In the genomic region with DNA sequence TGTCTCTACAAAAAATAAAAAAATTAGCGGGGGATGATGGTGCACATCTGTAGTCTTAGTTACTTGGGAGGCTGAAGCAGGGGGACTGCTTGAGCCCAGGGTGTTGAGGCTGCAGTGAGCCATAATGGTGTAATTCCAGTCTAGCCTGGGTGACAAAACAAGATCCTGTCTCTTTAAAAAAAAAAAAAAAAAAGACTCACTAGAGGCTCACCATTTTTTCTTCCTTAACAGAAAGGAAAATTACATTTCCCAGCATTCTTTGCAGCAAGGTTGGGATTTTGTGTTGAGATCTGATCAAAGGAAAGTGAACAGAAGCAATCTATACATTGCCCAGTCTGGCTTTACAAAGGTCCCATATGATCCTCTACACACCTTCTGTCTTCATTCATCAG, we compare ENCODE assay signal across 32 cellular contexts. TPM values are rescaled to one million over a fixed set of nuclear protein-coding genes. Genes with fewer than 3 reads are reported as not detected.
DNase-seq lines count a peak whose midpoint lies in the region; ATAC-seq, FAIRE-seq and TF ChIP-seq lines count a peak whose summit lies in the region.
"Had no signal": no experiment of that assay in that cellular context is flagged by ENCODE, and none has a peak within 500 bp of the region (broad histone marks: within the 10 kb centered on the region; RNA-seq: fewer than 3 reads in every experiment).

No MANE protein-coding gene starts in this region.

- no peak for FAIRE-seq in pancreas (lab: Jason Lieb, UNC)
- FAIRE-seq: H1 had no signal

- H3K27me3 ChIP-seq in PC-3 (ENCODE audit: low read length) (no peaks in the 10 kb centered on the region), pancreas (no peaks in the 10 kb centered on the region)
- H3K27me3 ChIP-seq: body of pancreas, heart right ventricle had no signal

- DNase-seq in activated CD8-positive, alpha-beta memory T cell treated with anti-CD3 and anti-CD28 coated beads, Interleukin-2, amount 10 ng/mL, durations not matched to agents 7 days and 5 days, result no peak
- DNase-seq in activated CD8-positive, alpha-beta memory T cell treated with anti-CD3 and anti-CD28 coated beads, Interleukin-2, amount 50 U/mL, for 4 hours, result no peak
- no peak for DNase-seq in activated CD8-positive, alpha-beta T cell treated with anti-CD3 and anti-CD28 coated beads, Interleukin-2, amount 10 ng/mL, durations not matched to agents 7 days and 5 days
- no peak for DNase-seq in left colon
- no peak for DNase-seq in GDM1 (lab: John Stamatoyannopoulos, UW)
- no peak for DNase-seq in PC-3
- DNase-seq in pancreas, result no peak
- DNase-seq: activated CD4-positive, CD25-positive, alpha-beta regulatory T cell treated with anti-CD3 and anti-CD28 coated beads, Interleukin-2, amount 50 U/mL, for 72 hours; activated gamma-delta T cell treated with Interleukin-2 at 50 U/mL for 16 hours; body of pancreas; CD8-positive, alpha-beta memory T cell; dermis blood vessel endothelial cell; heart right ventricle; lower lobe of right lung; midbrain; naive thymus-derived CD4-positive, alpha-beta T cell; NCI-H1417 treated with DMSO at 0.1 percent for 48 hours; NCI-H2081; NCI-H524 treated with DMSO at 0.1 percent for 48 hours; occipital lobe; psoas muscle; sigmoid colon; SK-N-SH; stimulated activated CD4-positive, alpha-beta T cell treated with anti-CD3 and anti-CD28 coated beads, Interleukin-12 subunit alpha, Interleukin-12 subunit beta, amount 100 ng/mL, for 4 hours; stimulated activated CD4-positive, alpha-beta T cell treated with anti-CD3 and anti-CD28 coated beads, Interleukin-2, amount 100 ng/mL, for 48 hours; T-helper 17 cell; trophoblast cell had no signal

- H3K27ac Mint-ChIP-seq in activated CD8-positive, alpha-beta memory T cell treated with anti-CD3 and anti-CD28 coated beads, Interleukin-2, amount 10 ng/mL, durations not matched to agents 7 days and 5 days, result peak overlapping the region; percentile 74
- H3K27ac Mint-ChIP-seq in activated CD8-positive, alpha-beta T cell treated with anti-CD3 and anti-CD28 coated beads, Interleukin-2, amount 10 ng/mL, durations not matched to agents 7 days and 5 days, result peak overlapping the region; percentile 66
- H3K27ac Mint-ChIP-seq: T-helper 17 cell had no signal

- H3K4me3 ChIP-seq in PC-3 (ENCODE audit: low read length) (no peak overlapping the region), pancreas (no peak overlapping the region)
- H3K4me3 ChIP-seq: body of pancreas, heart right ventricle, lower lobe of right lung, psoas muscle, sigmoid colon had no signal

- H3K79me2 ChIP-seq in PC-3 (ENCODE audit: low read length), result no peaks in the 10 kb centered on the region

- H3K4me1 Mint-ChIP-seq in activated CD8-positive, alpha-beta memory T cell treated with anti-CD3 and anti-CD28 coated beads, Interleukin-2, amount 10 ng/mL, durations not matched to agents 7 days and 5 days, result peaks cover 68% of the 10 kb centered on the region
- peaks cover 69% of the 10 kb centered on the region for H3K4me1 Mint-ChIP-seq in activated CD8-positive, alpha-beta T cell treated with anti-CD3 and anti-CD28 coated beads, Interleukin-2, amount 10 ng/mL, durations not matched to agents 7 days and 5 days (ENCODE audit: low read depth)

- POLR2A ChIA-PET in activated CD8-positive, alpha-beta T cell treated with anti-CD3 and anti-CD28 coated beads, Interleukin-2, amount 10 ng/mL, durations not matched to agents 7 days and 5 days (lab: Charles Lee), result interaction anchor here (0.7 to 6.9 kb wide), 6 partner anchors 9 to 155 kb away, joined by 3 to 46 read pairs (median 4); partner anchors contain the start of gene GFI1
- POLR2A ChIA-PET in PC-3 (lab: Charles Lee; ENCODE audit: unreplicated experiment), result no interaction called here

- TF ChIP-seq CTCF in PC-3 (conservative IDR thresholded peaks at IDR 0.05; ENCODE audit: low read depth, low read length) (no peak), pancreas (IDR thresholded peaks at IDR 0.05) (no peak)

- peaks cover 22% of the 10 kb centered on the region for H3K36me3 Mint-ChIP-seq in activated CD8-positive, alpha-beta memory T cell treated with anti-CD3 and anti-CD28 coated beads, Interleukin-2, amount 10 ng/mL, durations not matched to agents 7 days and 5 days
- peaks cover 28% of the 10 kb centered on the region for H3K36me3 Mint-ChIP-seq in activated CD8-positive, alpha-beta T cell treated with anti-CD3 and anti-CD28 coated beads, Interleukin-2, amount 10 ng/mL, durations not matched to agents 7 days and 5 days (ENCODE audit: low read depth)

- WGBS in pancreas, 2 donors, result 100% methylated on average over 1 of the region's 1 CpG

- no peaks in the 10 kb centered on the region for H3K9me2 ChIP-seq in PC-3 (replicated peaks; ENCODE audit: low read length)
- H3K9me2 ChIP-seq: SK-N-SH had no signal

- H3K27ac ChIP-seq in KOPT-K1 (ENCODE audit: low read depth, low read length, poor library complexity, severe bottlenecking), result peak overlapping the region; percentile 97
- no peak overlapping the region for H3K27ac ChIP-seq in PC-3 (ENCODE audit: low read length)
- H3K27ac ChIP-seq in pancreas, result no peak overlapping the region
- H3K27ac ChIP-seq: body of pancreas, heart right ventricle, lower lobe of right lung, psoas muscle, sigmoid colon had no signal

- no peaks in the 10 kb centered on the region for H3F3A ChIP-seq in PC-3 (ENCODE audit: low read length, unreplicated experiment)

- no peaks in the 10 kb centered on the region for H4K20me1 ChIP-seq in PC-3 (ENCODE audit: low read length)

- no peak overlapping the region for H2AFZ ChIP-seq in PC-3 (ENCODE audit: low read length)

- no TSS peak for BruUV-seq in PC-3 (replicated peaks; lab: Mats Ljungman, UMichigan)

- H3K9me3 ChIP-seq in KOPT-K1 (ENCODE audit: insufficient read depth, low read length, poor library complexity, severe bottlenecking), result no peaks in the 10 kb centered on the region
- H3K9me3 ChIP-seq in PC-3 (ENCODE audit: low read length), result no peaks in the 10 kb centered on the region
- no peaks in the 10 kb centered on the region for H3K9me3 ChIP-seq in pancreas
- H3K9me3 ChIP-seq: body of pancreas, heart right ventricle, lower lobe of right lung, psoas muscle, sigmoid colon, SK-N-SH had no signal

- H3K4me1 ChIP-seq in PC-3 (ENCODE audit: insufficient read depth, low read length) (no peaks in the 10 kb centered on the region), pancreas (no peaks in the 10 kb centered on the region)
- H3K4me1 ChIP-seq: body of pancreas, lower lobe of right lung, psoas muscle, sigmoid colon had no signal

- H3K4me3 Mint-ChIP-seq in activated CD8-positive, alpha-beta memory T cell treated with anti-CD3 and anti-CD28 coated beads, Interleukin-2, amount 10 ng/mL, durations not matched to agents 7 days and 5 days, result no peak overlapping the region
- H3K4me3 Mint-ChIP-seq in activated CD8-positive, alpha-beta T cell treated with anti-CD3 and anti-CD28 coated beads, Interleukin-2, amount 10 ng/mL, durations not matched to agents 7 days and 5 days, result no peak overlapping the region
- H3K4me3 Mint-ChIP-seq: T-helper 17 cell had no signal

- ATAC-seq in activated CD8-positive, alpha-beta memory T cell treated with anti-CD3 and anti-CD28 coated beads, Interleukin-2, amount 10 ng/mL, durations not matched to agents 7 days and 5 days, result no peak
- ATAC-seq in activated CD8-positive, alpha-beta T cell treated with anti-CD3 and anti-CD28 coated beads, Interleukin-2, amount 10 ng/mL, durations not matched to agents 7 days and 5 days, result no peak
- ATAC-seq in left colon, result peak; percentile 28
- ATAC-seq in PC-3, result no peak
- ATAC-seq in pancreas, result no peak
- ATAC-seq: body of pancreas, esophagus mucosa, heart right ventricle, psoas muscle, Right ventricle myocardium inferior, T-helper 17 cell had no signal

- CTCF ChIA-PET in activated CD8-positive, alpha-beta memory T cell treated with anti-CD3 and anti-CD28 coated beads, Interleukin-2, amount 10 ng/mL, durations not matched to agents 7 days and 5 days (lab: Charles Lee), result interaction anchor here (0.7 to 1.6 kb wide), 5 partner anchors 20 to 155 kb away, joined by 3 to 5 read pairs (median 3); no protein-coding TSS in a partner anchor
- CTCF ChIA-PET in activated CD8-positive, alpha-beta T cell treated with anti-CD3 and anti-CD28 coated beads, Interleukin-2, amount 10 ng/mL, durations not matched to agents 7 days and 5 days (lab: Charles Lee), result interaction anchor here (1.4 to 2.1 kb wide), 4 partner anchors 9 to 166 kb away, joined by 3 to 8 read pairs (median 5); partner anchors contain the start of genes GLMN and RPAP2
- CTCF ChIA-PET in PC-3 (lab: Charles Lee), result no interaction called here

- H3K9me3 Mint-ChIP-seq in activated CD8-positive, alpha-beta memory T cell treated with anti-CD3 and anti-CD28 coated beads, Interleukin-2, amount 10 ng/mL, durations not matched to agents 7 days and 5 days (ENCODE audit: low read depth), result no peaks in the 10 kb centered on the region
- no peaks in the 10 kb centered on the region for H3K9me3 Mint-ChIP-seq in activated CD8-positive, alpha-beta T cell treated with anti-CD3 and anti-CD28 coated beads, Interleukin-2, amount 10 ng/mL, durations not matched to agents 7 days and 5 days (ENCODE audit: insufficient read depth)
- H3K9me3 Mint-ChIP-seq: CD8-positive, alpha-beta memory T cell; naive thymus-derived CD4-positive, alpha-beta T cell had no signal

- no peak overlapping the region for H3K4me2 ChIP-seq in PC-3 (ENCODE audit: low read length)
- H3K4me2 ChIP-seq: SK-N-SH had no signal

- no peak overlapping the region for H3K9ac ChIP-seq in PC-3 (ENCODE audit: low read length)
- H3K9ac ChIP-seq: SK-N-SH had no signal

- peaks cover 3% of the 10 kb centered on the region for H3K36me3 ChIP-seq in KOPT-K1 (ENCODE audit: insufficient read depth, low read length)
- no peaks in the 10 kb centered on the region for H3K36me3 ChIP-seq in PC-3 (ENCODE audit: low read depth, low read length)
- H3K36me3 ChIP-seq in pancreas, result no peaks in the 10 kb centered on the region
- H3K36me3 ChIP-seq: heart right ventricle, lower lobe of right lung, sigmoid colon had no signal

- intact Hi-C loops in left colon (cut with DNase I, micrococcal nuclease), result no loop called here
- intact Hi-C loops in PC-3 (cut with micrococcal nuclease), result no loop called here
- intact Hi-C loops in pancreas (cut with DNase I), result no loop called here

- H3K27me3 Mint-ChIP-seq in activated CD8-positive, alpha-beta memory T cell treated with anti-CD3 and anti-CD28 coated beads, Interleukin-2, amount 10 ng/mL, durations not matched to agents 7 days and 5 days, result no peaks in the 10 kb centered on the region
- H3K27me3 Mint-ChIP-seq in activated CD8-positive, alpha-beta T cell treated with anti-CD3 and anti-CD28 coated beads, Interleukin-2, amount 10 ng/mL, durations not matched to agents 7 days and 5 days (ENCODE audit: low read depth), result no peaks in the 10 kb centered on the region
- H3K27me3 Mint-ChIP-seq: CD8-positive, alpha-beta memory T cell; naive thymus-derived CD4-positive, alpha-beta T cell; T-helper 17 cell had no signal

RNA-seq across cellular contexts. Expression of gene GFI1, which starts 21.5 kb away (rescaled TPM):
- total RNA-seq in activated CD8-positive, alpha-beta memory T cell treated with anti-CD3 and anti-CD28 coated beads, Interleukin-2, amount 10 ng/mL, durations not matched to agents 7 days and 5 days, result 100 to 1,000 TPM in 1 of 2 experiments, 10 to 100 TPM in 1; 87.8 to 101 TPM
- total RNA-seq in activated CD8-positive, alpha-beta T cell treated with anti-CD3 and anti-CD28 coated beads, Interleukin-2, amount 10 ng/mL, durations not matched to agents 7 days and 5 days, result 10 to 100 TPM; 47.6 to 48.3 TPM
- total RNA-seq in left colon, result 1 to 10 TPM; 8.2 to 9.2 TPM
- 0.29 and 0.84 TPM in 2 replicates for total RNA-seq in PC-3 (2014; rRNA removed)
- 1 to 10 TPM; 5.2 to 7.4 (median 6.6) TPM for total RNA-seq in pancreas
- 1 to 10 TPM; 5.4 TPM for polyA plus RNA-seq in pancreas
- total RNA-seq: MCF 10A, occipital lobe had no signal

Comparison
In these comparisons a context has a peak if more than half of its experiments do, and no peak if none do; other contexts are left out.
1. RNA of gene GFI1, which starts 21.5 kb away (total RNA-seq): 87.8 to 101 TPM in activated CD8-positive, alpha-beta memory T cell treated with anti-CD3 and anti-CD28 coated beads, Interleukin-2, amount 10 ng/mL, durations not matched to agents 7 days and 5 days and 47.6 to 48.3 TPM in activated CD8-positive, alpha-beta T cell treated with anti-CD3 and anti-CD28 coated beads, Interleukin-2, amount 10 ng/mL, durations not matched to agents 7 days and 5 days; 8.2 to 9.2 TPM in left colon, 5.2 to 7.4 TPM in pancreas and 0.29 to 0.84 TPM in PC-3; every median in the first group is over 4 times any median in the second.